In the genomic region with DNA sequence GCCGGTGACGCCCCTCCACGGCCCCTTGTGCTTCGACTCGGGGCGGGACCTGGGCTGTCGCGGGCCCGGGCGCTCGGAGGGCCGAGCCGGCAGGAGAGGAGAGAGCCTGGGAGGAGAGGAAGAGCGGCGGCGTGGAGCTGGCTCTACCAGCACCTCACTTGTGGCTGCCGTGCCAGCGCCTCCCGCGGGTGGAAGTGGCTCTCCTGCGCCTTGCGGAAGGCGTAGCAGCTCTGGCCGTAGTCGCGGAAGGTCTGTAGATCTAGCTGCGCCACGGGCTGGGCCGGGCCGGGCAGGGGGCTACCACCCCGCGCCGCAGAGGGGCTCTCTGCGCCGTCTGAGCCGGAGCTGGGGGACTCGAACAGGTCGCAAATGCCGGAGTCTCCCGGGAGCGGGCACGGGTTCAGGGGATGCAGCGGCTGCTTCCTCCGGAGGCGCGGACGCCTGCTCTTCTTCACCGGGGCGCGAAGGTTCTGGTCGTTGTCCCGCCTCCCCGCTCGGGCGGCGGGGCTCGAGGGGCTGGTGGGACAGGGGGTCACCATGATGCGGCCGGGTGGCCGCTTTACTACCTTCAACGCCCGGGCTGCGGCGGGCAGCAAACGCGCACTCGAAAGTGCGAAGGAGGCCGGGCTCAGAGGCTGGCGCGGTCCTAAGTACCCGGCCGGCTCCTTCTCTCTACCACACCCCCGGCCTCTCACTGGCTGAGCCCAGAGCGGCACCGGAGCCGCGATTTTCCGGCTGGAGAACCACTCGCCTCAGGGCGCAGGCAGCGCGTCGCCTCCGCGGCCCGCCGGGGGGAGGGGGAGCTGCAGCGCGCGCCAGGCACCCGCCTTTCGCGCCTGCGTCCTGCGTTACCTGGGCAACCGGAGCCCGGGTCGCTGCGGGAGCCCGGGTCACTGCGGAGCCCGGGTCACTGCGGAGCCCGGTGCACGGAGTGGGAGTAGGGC, we compare ENCODE assay signal across 1 cellular context.
TF ChIP-seq lines count a peak whose summit lies in the region.

A gene with protein sequence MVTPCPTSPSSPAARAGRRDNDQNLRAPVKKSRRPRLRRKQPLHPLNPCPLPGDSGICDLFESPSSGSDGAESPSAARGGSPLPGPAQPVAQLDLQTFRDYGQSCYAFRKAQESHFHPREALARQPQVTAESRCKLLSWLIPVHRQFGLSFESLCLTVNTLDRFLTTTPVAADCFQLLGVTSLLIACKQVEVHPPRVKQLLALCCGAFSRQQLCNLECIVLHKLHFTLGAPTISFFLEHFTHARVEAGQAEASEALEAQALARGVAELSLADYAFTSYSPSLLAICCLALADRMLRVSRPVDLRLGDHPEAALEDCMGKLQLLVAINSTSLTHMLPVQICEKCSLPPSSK (minus strand): TSS at position 624 of the 944 bp plus-strand sequence. CDS start 85 bp downstream, at position 539.

TF ChIP-seq in K562, 482 proteins besides CTCF, POLR2A, EP300 and RAD21 (continued from another document and continues in another):
- TF ChIP-seq, protein P1, sequence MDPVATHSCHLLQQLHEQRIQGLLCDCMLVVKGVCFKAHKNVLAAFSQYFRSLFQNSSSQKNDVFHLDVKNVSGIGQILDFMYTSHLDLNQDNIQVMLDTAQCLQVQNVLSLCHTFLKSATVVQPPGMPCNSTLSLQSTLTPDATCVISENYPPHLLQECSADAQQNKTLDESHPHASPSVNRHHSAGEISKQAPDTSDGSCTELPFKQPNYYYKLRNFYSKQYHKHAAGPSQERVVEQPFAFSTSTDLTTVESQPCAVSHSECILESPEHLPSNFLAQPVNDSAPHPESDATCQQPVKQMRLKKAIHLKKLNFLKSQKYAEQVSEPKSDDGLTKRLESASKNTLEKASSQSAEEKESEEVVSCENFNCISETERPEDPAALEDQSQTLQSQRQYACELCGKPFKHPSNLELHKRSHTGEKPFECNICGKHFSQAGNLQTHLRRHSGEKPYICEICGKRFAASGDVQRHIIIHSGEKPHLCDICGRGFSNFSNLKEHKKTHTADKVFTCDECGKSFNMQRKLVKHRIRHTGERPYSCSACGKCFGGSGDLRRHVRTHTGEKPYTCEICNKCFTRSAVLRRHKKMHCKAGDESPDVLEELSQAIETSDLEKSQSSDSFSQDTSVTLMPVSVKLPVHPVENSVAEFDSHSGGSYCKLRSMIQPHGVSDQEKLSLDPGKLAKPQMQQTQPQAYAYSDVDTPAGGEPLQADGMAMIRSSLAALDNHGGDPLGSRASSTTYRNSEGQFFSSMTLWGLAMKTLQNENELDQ (CRISPR knock-in tag; IDR thresholded peaks at IDR 0.05; ENCODE audit: borderline replicate concordance): no peak
- TF ChIP-seq CCNT2 (IDR thresholded peaks at IDR 0.05; ENCODE audit: borderline replicate concordance, extremely low read depth, insufficient read length, low read depth, low read length) (peak; percentile 24), NRF1 (conservative IDR thresholded peaks at IDR 0.05 in 1 of 2, IDR thresholded peaks at IDR 0.05 in 1 of 2) (peak; percentile 68 to 71), RB1 (IDR thresholded peaks at IDR 0.05; ENCODE audit: low read depth) (peak; percentile 36; the same call in 1 of the 2 replicates), KDM5B (IDR thresholded peaks at IDR 0.05; ENCODE audit: insufficient replicate concordance, low read depth, low read length) (peak; percentile 24), POLR2G (IDR thresholded peaks at IDR 0.05; ENCODE audit: low read depth, low read length) (peak; percentile 62), RFX1 (IDR thresholded peaks at IDR 0.05) (peak; percentile 70; the same call in 1 of the 2 replicates), ATF1 (CRISPR knock-in tag; IDR thresholded peaks at IDR 0.05) (no peak), ATF1 (tag; IDR thresholded peaks at IDR 0.05) (peak; percentile 50), MAZ (CRISPR knock-in tag; conservative IDR thresholded peaks at IDR 0.05 in 1 of 2, IDR thresholded peaks at IDR 0.05 in 1 of 2) (peak in 1 of 2 experiments; percentile 42; a peak in 1 of 4 replicates), CREB1 (IDR thresholded peaks at IDR 0.05) (peak; percentile 59; the same call in 1 of the 2 replicates), CREB1 (CRISPR knock-in tag; IDR thresholded peaks at IDR 0.05) (peak; percentile 49; the same call in 1 of the 2 replicates), SMAD1 (IDR thresholded peaks at IDR 0.05; ENCODE audit: low read depth, low read length, partially characterized antibody) (no peak), TAF1 (IDR thresholded peaks at IDR 0.05; ENCODE audit: control insufficient read depth, extremely low read depth, insufficient read depth, low read length, severe bottlenecking) (peak; percentile 20), FOXJ3 (CRISPR knock-in tag; IDR thresholded peaks at IDR 0.05) (no peak), ZNF699 (CRISPR knock-in tag; IDR thresholded peaks at IDR 0.05; ENCODE audit: insufficient replicate concordance) (no peak), CREM (IDR thresholded peaks at IDR 0.05; ENCODE audit: low read depth) (peak; percentile 69), SAP30 (IDR thresholded peaks at IDR 0.05; ENCODE audit: borderline replicate concordance, insufficient read depth, low read depth, low read length, poor library complexity, severe bottlenecking) (peak; percentile 38), GABPB1 (CRISPR knock-in tag; IDR thresholded peaks at IDR 0.05) (peak; percentile 53), L3MBTL2 (IDR thresholded peaks at IDR 0.05) (peak; percentile 59; the same call in 1 of the 2 replicates)
- TF ChIP-seq, protein P2, sequence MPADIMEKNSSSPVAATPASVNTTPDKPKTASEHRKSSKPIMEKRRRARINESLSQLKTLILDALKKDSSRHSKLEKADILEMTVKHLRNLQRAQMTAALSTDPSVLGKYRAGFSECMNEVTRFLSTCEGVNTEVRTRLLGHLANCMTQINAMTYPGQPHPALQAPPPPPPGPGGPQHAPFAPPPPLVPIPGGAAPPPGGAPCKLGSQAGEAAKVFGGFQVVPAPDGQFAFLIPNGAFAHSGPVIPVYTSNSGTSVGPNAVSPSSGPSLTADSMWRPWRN (IDR thresholded peaks at IDR 0.05; ENCODE audit: low read depth): no peak
- TF ChIP-seq, protein P3, sequence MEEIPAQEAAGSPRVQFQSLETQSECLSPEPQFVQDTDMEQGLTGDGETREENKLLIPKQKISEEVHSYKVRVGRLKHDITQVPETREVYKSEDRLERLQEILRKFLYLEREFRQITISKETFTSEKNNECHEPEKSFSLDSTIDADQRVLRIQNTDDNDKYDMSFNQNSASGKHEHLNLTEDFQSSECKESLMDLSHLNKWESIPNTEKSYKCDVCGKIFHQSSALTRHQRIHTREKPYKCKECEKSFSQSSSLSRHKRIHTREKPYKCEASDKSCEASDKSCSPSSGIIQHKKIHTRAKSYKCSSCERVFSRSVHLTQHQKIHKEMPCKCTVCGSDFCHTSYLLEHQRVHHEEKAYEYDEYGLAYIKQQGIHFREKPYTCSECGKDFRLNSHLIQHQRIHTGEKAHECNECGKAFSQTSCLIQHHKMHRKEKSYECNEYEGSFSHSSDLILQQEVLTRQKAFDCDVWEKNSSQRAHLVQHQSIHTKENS (CRISPR knock-in tag; IDR thresholded peaks at IDR 0.05): no peak
- TF ChIP-seq, protein P4, sequence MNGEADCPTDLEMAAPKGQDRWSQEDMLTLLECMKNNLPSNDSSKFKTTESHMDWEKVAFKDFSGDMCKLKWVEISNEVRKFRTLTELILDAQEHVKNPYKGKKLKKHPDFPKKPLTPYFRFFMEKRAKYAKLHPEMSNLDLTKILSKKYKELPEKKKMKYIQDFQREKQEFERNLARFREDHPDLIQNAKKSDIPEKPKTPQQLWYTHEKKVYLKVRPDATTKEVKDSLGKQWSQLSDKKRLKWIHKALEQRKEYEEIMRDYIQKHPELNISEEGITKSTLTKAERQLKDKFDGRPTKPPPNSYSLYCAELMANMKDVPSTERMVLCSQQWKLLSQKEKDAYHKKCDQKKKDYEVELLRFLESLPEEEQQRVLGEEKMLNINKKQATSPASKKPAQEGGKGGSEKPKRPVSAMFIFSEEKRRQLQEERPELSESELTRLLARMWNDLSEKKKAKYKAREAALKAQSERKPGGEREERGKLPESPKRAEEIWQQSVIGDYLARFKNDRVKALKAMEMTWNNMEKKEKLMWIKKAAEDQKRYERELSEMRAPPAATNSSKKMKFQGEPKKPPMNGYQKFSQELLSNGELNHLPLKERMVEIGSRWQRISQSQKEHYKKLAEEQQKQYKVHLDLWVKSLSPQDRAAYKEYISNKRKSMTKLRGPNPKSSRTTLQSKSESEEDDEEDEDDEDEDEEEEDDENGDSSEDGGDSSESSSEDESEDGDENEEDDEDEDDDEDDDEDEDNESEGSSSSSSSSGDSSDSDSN (IDR thresholded peaks at IDR 0.05; ENCODE audit: borderline replicate concordance in 1 of 2, low read depth in 2 of 2, low read length in 2 of 2): 0 out of 4 replicates have a peak, but pooled peaks of 1 of the 2 experiments have one; percentile 32
- TF ChIP-seq, protein P5, sequence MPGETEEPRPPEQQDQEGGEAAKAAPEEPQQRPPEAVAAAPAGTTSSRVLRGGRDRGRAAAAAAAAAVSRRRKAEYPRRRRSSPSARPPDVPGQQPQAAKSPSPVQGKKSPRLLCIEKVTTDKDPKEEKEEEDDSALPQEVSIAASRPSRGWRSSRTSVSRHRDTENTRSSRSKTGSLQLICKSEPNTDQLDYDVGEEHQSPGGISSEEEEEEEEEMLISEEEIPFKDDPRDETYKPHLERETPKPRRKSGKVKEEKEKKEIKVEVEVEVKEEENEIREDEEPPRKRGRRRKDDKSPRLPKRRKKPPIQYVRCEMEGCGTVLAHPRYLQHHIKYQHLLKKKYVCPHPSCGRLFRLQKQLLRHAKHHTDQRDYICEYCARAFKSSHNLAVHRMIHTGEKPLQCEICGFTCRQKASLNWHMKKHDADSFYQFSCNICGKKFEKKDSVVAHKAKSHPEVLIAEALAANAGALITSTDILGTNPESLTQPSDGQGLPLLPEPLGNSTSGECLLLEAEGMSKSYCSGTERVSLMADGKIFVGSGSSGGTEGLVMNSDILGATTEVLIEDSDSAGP (CRISPR knock-in tag; IDR thresholded peaks at IDR 0.05): no peak
- TF ChIP-seq, protein P6, sequence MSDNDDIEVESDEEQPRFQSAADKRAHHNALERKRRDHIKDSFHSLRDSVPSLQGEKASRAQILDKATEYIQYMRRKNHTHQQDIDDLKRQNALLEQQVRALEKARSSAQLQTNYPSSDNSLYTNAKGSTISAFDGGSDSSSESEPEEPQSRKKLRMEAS (CRISPR knock-in tag; IDR thresholded peaks at IDR 0.05): peak; percentile 30; the same call in 1 of the 2 replicates
- TF ChIP-seq, protein P7, sequence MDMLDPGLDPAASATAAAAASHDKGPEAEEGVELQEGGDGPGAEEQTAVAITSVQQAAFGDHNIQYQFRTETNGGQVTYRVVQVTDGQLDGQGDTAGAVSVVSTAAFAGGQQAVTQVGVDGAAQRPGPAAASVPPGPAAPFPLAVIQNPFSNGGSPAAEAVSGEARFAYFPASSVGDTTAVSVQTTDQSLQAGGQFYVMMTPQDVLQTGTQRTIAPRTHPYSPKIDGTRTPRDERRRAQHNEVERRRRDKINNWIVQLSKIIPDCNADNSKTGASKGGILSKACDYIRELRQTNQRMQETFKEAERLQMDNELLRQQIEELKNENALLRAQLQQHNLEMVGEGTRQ (CRISPR knock-in tag; IDR thresholded peaks at IDR 0.05): no peak
- TF ChIP-seq, protein P8, sequence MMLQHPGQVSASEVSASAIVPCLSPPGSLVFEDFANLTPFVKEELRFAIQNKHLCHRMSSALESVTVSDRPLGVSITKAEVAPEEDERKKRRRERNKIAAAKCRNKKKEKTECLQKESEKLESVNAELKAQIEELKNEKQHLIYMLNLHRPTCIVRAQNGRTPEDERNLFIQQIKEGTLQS (IDR thresholded peaks at IDR 0.05): no peak
- TF ChIP-seq, protein P8 (CRISPR knock-in tag; conservative IDR thresholded peaks at IDR 0.05): no peak
- TF ChIP-seq, protein P9, sequence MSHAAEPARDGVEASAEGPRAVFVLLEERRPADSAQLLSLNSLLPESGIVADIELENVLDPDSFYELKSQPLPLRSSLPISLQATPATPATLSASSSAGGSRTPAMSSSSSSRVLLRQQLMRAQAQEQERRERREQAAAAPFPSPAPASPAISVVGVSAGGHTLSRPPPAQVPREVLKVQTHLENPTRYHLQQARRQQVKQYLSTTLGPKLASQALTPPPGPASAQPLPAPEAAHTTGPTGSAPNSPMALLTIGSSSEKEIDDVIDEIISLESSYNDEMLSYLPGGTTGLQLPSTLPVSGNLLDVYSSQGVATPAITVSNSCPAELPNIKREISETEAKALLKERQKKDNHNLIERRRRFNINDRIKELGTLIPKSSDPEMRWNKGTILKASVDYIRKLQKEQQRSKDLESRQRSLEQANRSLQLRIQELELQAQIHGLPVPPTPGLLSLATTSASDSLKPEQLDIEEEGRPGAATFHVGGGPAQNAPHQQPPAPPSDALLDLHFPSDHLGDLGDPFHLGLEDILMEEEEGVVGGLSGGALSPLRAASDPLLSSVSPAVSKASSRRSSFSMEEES (CRISPR knock-in tag; IDR thresholded peaks at IDR 0.05): no peak
- TF ChIP-seq, protein P10, sequence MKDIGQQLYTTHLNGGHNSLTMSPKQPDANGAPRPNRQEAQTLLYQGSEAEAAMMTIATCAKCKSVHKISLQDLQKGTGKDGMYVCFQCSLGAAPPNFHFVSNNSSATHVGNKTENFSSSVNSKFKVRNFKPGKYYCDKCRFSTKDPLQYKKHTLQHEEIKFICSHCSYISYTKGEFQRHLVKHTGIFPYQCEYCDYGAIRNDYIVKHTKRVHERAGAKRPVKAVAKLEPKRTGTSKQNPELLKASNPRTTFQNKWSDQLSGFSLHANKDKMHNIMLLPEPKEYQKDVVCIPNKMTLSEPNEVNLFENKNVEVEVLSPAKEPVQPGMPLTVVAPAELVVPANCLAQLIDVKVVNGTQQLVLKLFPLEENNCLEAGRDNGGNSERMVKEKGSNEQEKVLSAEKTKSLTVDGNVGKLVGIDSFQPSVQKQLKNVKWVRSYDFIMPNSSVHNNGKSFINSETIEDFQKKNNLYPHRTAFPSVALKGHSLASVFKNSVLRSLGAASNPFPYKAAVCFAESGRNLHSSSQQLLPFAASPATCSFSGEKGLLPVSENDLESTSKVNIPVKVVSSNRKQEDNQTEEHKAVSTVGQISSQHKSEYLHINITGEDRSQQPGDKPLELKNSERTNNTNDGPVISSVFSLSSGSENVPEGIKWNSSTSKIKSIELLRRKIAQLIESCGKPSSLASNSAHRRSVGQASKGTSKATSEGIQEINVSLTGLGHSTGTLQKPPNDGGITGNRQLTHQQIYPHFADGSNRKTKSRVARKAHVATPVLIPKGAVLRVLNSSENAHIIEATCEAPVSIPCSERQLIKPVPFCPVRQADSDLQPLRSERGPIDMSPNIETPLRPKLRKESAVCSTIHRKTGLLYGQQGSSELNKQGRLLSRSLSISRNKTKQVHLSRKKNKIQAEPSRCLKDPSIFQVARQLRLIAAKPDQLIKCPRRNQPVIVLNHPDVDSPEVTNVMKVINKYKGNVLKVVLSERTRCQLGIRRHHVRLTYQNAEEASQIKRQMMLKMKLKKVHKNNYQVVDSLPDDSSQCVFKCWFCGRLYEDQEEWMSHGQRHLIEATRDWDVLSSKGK (CRISPR knock-in tag; IDR thresholded peaks at IDR 0.05): no peak
- TF ChIP-seq, protein P11, sequence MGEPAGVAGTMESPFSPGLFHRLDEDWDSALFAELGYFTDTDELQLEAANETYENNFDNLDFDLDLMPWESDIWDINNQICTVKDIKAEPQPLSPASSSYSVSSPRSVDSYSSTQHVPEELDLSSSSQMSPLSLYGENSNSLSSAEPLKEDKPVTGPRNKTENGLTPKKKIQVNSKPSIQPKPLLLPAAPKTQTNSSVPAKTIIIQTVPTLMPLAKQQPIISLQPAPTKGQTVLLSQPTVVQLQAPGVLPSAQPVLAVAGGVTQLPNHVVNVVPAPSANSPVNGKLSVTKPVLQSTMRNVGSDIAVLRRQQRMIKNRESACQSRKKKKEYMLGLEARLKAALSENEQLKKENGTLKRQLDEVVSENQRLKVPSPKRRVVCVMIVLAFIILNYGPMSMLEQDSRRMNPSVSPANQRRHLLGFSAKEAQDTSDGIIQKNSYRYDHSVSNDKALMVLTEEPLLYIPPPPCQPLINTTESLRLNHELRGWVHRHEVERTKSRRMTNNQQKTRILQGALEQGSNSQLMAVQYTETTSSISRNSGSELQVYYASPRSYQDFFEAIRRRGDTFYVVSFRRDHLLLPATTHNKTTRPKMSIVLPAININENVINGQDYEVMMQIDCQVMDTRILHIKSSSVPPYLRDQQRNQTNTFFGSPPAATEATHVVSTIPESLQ (CRISPR knock-in tag; IDR thresholded peaks at IDR 0.05): no peak
